Comparison of ENCODE assay signal across 22 cellular contexts in the genomic region with DNA sequence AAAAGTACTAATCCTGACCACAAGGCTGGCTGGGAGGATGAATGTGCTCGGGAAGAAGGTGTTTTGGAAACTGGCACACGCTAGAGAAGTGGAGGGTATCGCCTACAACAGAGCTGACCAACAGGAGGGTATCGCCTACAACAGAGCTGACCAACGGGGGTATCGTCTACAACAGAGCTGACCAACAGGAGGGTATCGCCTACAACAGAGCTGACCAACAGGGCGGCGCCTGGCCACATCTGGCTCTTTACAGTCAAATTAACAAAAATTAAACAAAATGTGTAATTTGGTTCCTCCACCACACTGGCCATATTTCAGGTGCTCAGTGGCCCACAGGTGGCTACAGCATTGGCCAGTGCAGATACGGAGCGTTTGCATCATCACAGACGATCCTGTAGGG.
DNase-seq lines count a peak whose midpoint lies in the region; ATAC-seq, FAIRE-seq and TF ChIP-seq lines count a peak whose summit lies in the region.
"Had no signal": no experiment of that assay in that cellular context is flagged by ENCODE, and none has a peak within 500 bp of the region (broad histone marks: within the 10 kb centered on the region; RNA-seq: fewer than 3 reads in every experiment).

No MANE protein-coding gene starts in this region.

- H3K4me1 ChIP-seq in Loucy (ENCODE audit: insufficient read depth, low read length, poor library complexity, severe bottlenecking) = no peaks in the 10 kb centered on the region
- peaks cover 16 to 25% of the 10 kb centered on the region in 2 experiments for H3K4me1 ChIP-seq in neutrophil (ENCODE audit: control insufficient read depth in 1 of 2, insufficient read depth in 1 of 2, low read depth in 1 of 2, low read length in 1 of 2)
- peaks cover 10 to 37% (median 21%) of the 10 kb centered on the region in 4 donors for H3K4me1 ChIP-seq in upper lobe of left lung

- no peak overlapping the region for H2AFZ ChIP-seq in Loucy (ENCODE audit: low read length)

- H3K27ac ChIP-seq in neutrophil (peak overlapping the region; percentile 58), upper lobe of left lung (no peak overlapping the region)
- H3K27ac ChIP-seq: prostate gland, SK-N-MC, tibial nerve had no signal

- H3K4me1 Mint-ChIP-seq in central memory CD8-positive, alpha-beta T cell = peaks cover 56% of the 10 kb centered on the region

- DNase-seq in D721Med (ENCODE audit: insufficient read length, low spot score) = no peak
- DNase-seq in central memory CD8-positive, alpha-beta T cell (ENCODE audit: low spot score in 2 of 2) = no peak
- DNase-seq in upper lobe of left lung = no peak
- DNase-seq in stimulated activated CD4-positive, alpha-beta T cell treated with anti-CD3 and anti-CD28 coated beads, Interleukin-12 subunit alpha, Interleukin-12 subunit beta, amount 100 ng/mL, for 4 hours = no peak
- DNase-seq: activated gamma-delta T cell, anterior cingulate cortex, C1 segment of cervical spinal cord, DMS79, erythroblast, left ventricle myocardium superior, NCI-H1048, NCI-H526 treated with DMSO at 0.1 percent for 48 hours had no signal

- TF ChIP-seq EP300 in upper lobe of left lung (IDR thresholded peaks at IDR 0.05) = no peak

- WGBS in upper lobe of left lung, 2 donors = 86 to 92% methylated on average over 12 of the region's 12 CpGs

- FAIRE-seq in D721Med (lab: Jason Lieb, UNC) = no peak
- FAIRE-seq: colon had no signal

- H3K79me2 ChIP-seq in Loucy (ENCODE audit: insufficient read depth, low read length) = peaks cover 7% of the 10 kb centered on the region; the same call in 1 of the 2 replicates

- ATAC-seq in central memory CD8-positive, alpha-beta T cell (replicated peaks; ENCODE audit: extremely low read depth, poor library complexity, severe bottlenecking) = no peak
- no peak for ATAC-seq in GM21515 (IDR thresholded peaks at IDR 0.05; ENCODE audit: unreplicated experiment)
- ATAC-seq in upper lobe of left lung (ENCODE audit: low FRiP score in 2 of 2) = no peak
- no peak for ATAC-seq in HG02852 (IDR thresholded peaks at IDR 0.05; ENCODE audit: unreplicated experiment)
- ATAC-seq: left ventricle myocardium superior; Panc1; stimulated activated memory B cell treated with anti-CD40 and anti-IgM and Interleukin-4, amounts not matched to agents 10 μg/mL and 1 μg/mL and 100 μg/mL, for 72 hours had no signal

- H4K20me1 ChIP-seq in Loucy (ENCODE audit: insufficient read depth, low read length, poor library complexity, severe bottlenecking) = no peaks in the 10 kb centered on the region

- H3K36me3 Mint-ChIP-seq in central memory CD8-positive, alpha-beta T cell (ENCODE audit: insufficient read depth) = no peaks in the 10 kb centered on the region

- no peaks in the 10 kb centered on the region for H3F3A ChIP-seq in Loucy (ENCODE audit: low read depth)

- H3K27me3 ChIP-seq in Loucy (ENCODE audit: insufficient read depth, low read length, poor library complexity, severe bottlenecking) = no peaks in the 10 kb centered on the region
- H3K27me3 ChIP-seq in neutrophil = no peaks in the 10 kb centered on the region
- H3K27me3 ChIP-seq in upper lobe of left lung = no peaks in the 10 kb centered on the region
- H3K27me3 ChIP-seq: tibial nerve had no signal

- H3K9me3 ChIP-seq in Loucy (ENCODE audit: insufficient read depth, low read depth, low read length) (no peaks in the 10 kb centered on the region), neutrophil (no peaks in the 10 kb centered on the region), upper lobe of left lung (no peaks in the 10 kb centered on the region)
- H3K9me3 ChIP-seq: prostate gland, tibial nerve had no signal

- H3K4me3 ChIP-seq in Loucy (ENCODE audit: low read length, poor library complexity, severe bottlenecking) (no peak overlapping the region), neutrophil (ENCODE audit: low read depth in 1 of 2, low read length in 1 of 2) (no peak overlapping the region), upper lobe of left lung (no peak overlapping the region)
- H3K4me3 ChIP-seq: prostate gland, SK-N-MC, tibial nerve had no signal

- TF ChIP-seq POLR2A in upper lobe of left lung (IDR thresholded peaks at IDR 0.05) = no peak

- H3K36me3 ChIP-seq in Loucy (ENCODE audit: insufficient read depth, low read length) = no peaks in the 10 kb centered on the region; the same call in 1 of the 2 replicates
- no peaks in the 10 kb centered on the region for H3K36me3 ChIP-seq in neutrophil
- H3K36me3 ChIP-seq in upper lobe of left lung = no peaks in the 10 kb centered on the region
- H3K36me3 ChIP-seq: prostate gland, tibial nerve had no signal

- H3K9ac ChIP-seq in Loucy (ENCODE audit: low read depth, low read length, poor library complexity, severe bottlenecking) = no peak overlapping the region

- H3K9me2 ChIP-seq in Loucy (replicated peaks; ENCODE audit: low read depth, low read length) = no peaks in the 10 kb centered on the region

- H3K9me3 Mint-ChIP-seq in central memory CD8-positive, alpha-beta T cell = no peaks in the 10 kb centered on the region
- H3K9me3 Mint-ChIP-seq: stimulated activated memory B cell treated with anti-CD40 and anti-IgM and Interleukin-4, amounts not matched to agents 10 μg/mL and 1 μg/mL and 100 μg/mL, for 72 hours had no signal

- H3K4me2 ChIP-seq in Loucy (ENCODE audit: low read depth, low read length, poor library complexity, severe bottlenecking) = no peak overlapping the region

- TF ChIP-seq CTCF in D721Med (IDR thresholded peaks at IDR 0.05; ENCODE audit: insufficient read depth, missing control alignments) (peak; percentile 4), Loucy (conservative IDR thresholded peaks at IDR 0.05; ENCODE audit: low read length) (peak; percentile 39), neutrophil (IDR thresholded peaks at IDR 0.05) (no peak), upper lobe of left lung (IDR thresholded peaks at IDR 0.05) (no peak)

- no peaks in the 10 kb centered on the region for H3K27me3 Mint-ChIP-seq in central memory CD8-positive, alpha-beta T cell
- H3K27me3 Mint-ChIP-seq: stimulated activated memory B cell treated with anti-CD40 and anti-IgM and Interleukin-4, amounts not matched to agents 10 μg/mL and 1 μg/mL and 100 μg/mL, for 72 hours had no signal

- H3K27ac Mint-ChIP-seq in central memory CD8-positive, alpha-beta T cell (ENCODE audit: low read depth) = peak overlapping the region; percentile 49
- H3K27ac Mint-ChIP-seq: stimulated activated memory B cell treated with anti-CD40 and anti-IgM and Interleukin-4, amounts not matched to agents 10 μg/mL and 1 μg/mL and 100 μg/mL, for 72 hours had no signal

- no peak overlapping the region for H3K4me3 Mint-ChIP-seq in central memory CD8-positive, alpha-beta T cell
- H3K4me3 Mint-ChIP-seq: stimulated activated memory B cell treated with anti-CD40 and anti-IgM and Interleukin-4, amounts not matched to agents 10 μg/mL and 1 μg/mL and 100 μg/mL, for 72 hours had no signal

Comparison
In these comparisons a context has a peak if more than half of its experiments do, and no peak if none do; other contexts are left out.
1. CTCF ChIP-seq: peak in D721Med (single experiment) and Loucy (single experiment); none in neutrophil (single experiment) and upper lobe of left lung (0 of 6).